2 cellular contexts compared by ENCODE assay signal in genomic region chr4:77157859-77158486, GRCh38.
TF ChIP-seq lines count a peak whose summit lies in the region.

No MANE protein-coding gene starts in this region.

TF ChIP-seq in A549, 52 proteins besides CTCF, POLR2A, EP300 and RAD21 (continued from another document):
- no peak for TF ChIP-seq USF2 (IDR thresholded peaks at IDR 0.05)
- no peak for TF ChIP-seq HOXA7 (CRISPR knock-in tag; IDR thresholded peaks at IDR 0.05)
- peak; percentile 87 to 94 for TF ChIP-seq CEBPB (IDR thresholded peaks at IDR 0.05)
- no peak for TF ChIP-seq HEYL (CRISPR knock-in tag; IDR thresholded peaks at IDR 0.05)
- TF ChIP-seq TP53 (CRISPR knock-in tag; IDR thresholded peaks at IDR 0.05): no peak
- no peak for TF ChIP-seq PBX3 (IDR thresholded peaks at IDR 0.05)

TF ChIP-seq in WTC11, 78 proteins besides CTCF, POLR2A, EP300 and RAD21 (continued from another document):
- TF ChIP-seq ZNF532 (CRISPR knock-in tag; IDR thresholded peaks at IDR 0.05; ENCODE audit: borderline replicate concordance) (no peak), FOXK1 (CRISPR knock-in tag; IDR thresholded peaks at IDR 0.05) (peak; percentile 18; the same call in 1 of the 2 replicates), MAX (CRISPR knock-in tag; IDR thresholded peaks at IDR 0.05) (peak; percentile 29; the same call in 1 of the 2 replicates), CDX4 (CRISPR knock-in tag; IDR thresholded peaks at IDR 0.05; ENCODE audit: borderline replicate concordance) (no peak), PRRX2 (CRISPR knock-in tag; IDR thresholded peaks at IDR 0.05) (no peak), ATF6 (CRISPR knock-in tag; IDR thresholded peaks at IDR 0.05) (no peak), NR3C1 (CRISPR knock-in tag; conservative IDR thresholded peaks at IDR 0.05; ENCODE audit: low read depth) (no peak), ARID4B (CRISPR knock-in tag; IDR thresholded peaks at IDR 0.05; ENCODE audit: borderline replicate concordance) (peak; percentile 80; the same call in 1 of the 2 replicates), GABPB1 (CRISPR knock-in tag; IDR thresholded peaks at IDR 0.05) (0 out of 2 replicates have a peak, but pooled peaks have one; percentile 35), NFE2L1 (CRISPR knock-in tag; IDR thresholded peaks at IDR 0.05) (peak; percentile 35; the same call in 1 of the 2 replicates), PRDM15 (CRISPR knock-in tag; IDR thresholded peaks at IDR 0.05) (no peak), ZSCAN18 (CRISPR knock-in tag; IDR thresholded peaks at IDR 0.05) (no peak), NR2C2 (CRISPR knock-in tag; IDR thresholded peaks at IDR 0.05) (no peak), ZMAT4 (CRISPR knock-in tag; IDR thresholded peaks at IDR 0.05) (no peak), FOXP1 (CRISPR knock-in tag; IDR thresholded peaks at IDR 0.05; ENCODE audit: borderline replicate concordance) (no peak; the same call in 1 of the 2 replicates), EMX1 (CRISPR knock-in tag; IDR thresholded peaks at IDR 0.05) (no peak)
